In the genomic region with DNA sequence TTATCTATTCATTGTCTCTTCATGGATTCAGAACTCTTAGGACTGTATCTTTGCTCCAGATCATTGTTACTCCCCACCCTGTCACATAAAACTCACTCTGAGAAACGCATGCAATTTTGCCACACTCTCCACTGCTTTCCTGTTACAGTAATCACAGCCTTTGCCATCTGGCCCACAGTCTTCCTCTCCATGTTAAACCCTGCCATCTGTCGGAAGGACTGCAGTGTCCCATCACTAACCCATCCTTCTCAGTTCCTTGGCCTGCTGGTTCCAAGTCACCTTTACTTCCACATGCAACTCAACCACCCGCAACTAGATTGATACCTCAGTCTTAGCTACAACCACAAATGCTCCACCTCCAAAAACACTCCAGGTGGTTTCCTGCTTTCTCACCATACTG, we compare ENCODE assay signal across 18 cellular contexts.
"Had no signal": no experiment of that assay in that cellular context is flagged by ENCODE, and none has a peak within 500 bp of the region (broad histone marks: within the 10 kb centered on the region; RNA-seq: fewer than 3 reads in every experiment).

No MANE protein-coding gene starts in this region.

- H3K4me1 ChIP-seq: foreskin keratinocyte, right atrium auricular region, tibial artery, upper lobe of right lung, vagina had no signal

- H3K27me3 ChIP-seq: ovary, right atrium auricular region, tibial artery, upper lobe of right lung, vagina had no signal

- FAIRE-seq: colon, islet of Langerhans had no signal

- H3K4me2 ChIP-seq: smooth muscle cell had no signal

- H3K36me3 ChIP-seq: ovary, right atrium auricular region, tibial artery, upper lobe of right lung, vagina had no signal

- DNase-seq: effector memory CD8-positive, alpha-beta T cell; foreskin keratinocyte; head of caudate nucleus; hippocampal formation; kidney glomerular epithelial cell; natural killer cell; nucleus accumbens; ovary; stimulated activated CD4-positive, alpha-beta T cell treated with anti-CD3 and anti-CD28 coated beads, Interleukin-4, amount 100 ng/mL, for 1 hour; stimulated activated CD8-positive, alpha-beta memory T cell treated with anti-CD3 and anti-CD28 coated beads, Interleukin-4, amount 100 ng/mL, for 48 hours; tibial artery; upper lobe of right lung had no signal

- ATAC-seq: effector memory CD8-positive, alpha-beta T cell; foreskin keratinocyte; natural killer cell; stimulated activated effector memory CD8-positive, alpha-beta T cell treated with anti-CD3 and anti-CD28 coated beads, Interleukin-12 subunit alpha, Interleukin-12 subunit beta, amount 100 ng/mL, for 72 hours; upper lobe of right lung had no signal

- H3K4me3 ChIP-seq: ovary, right atrium auricular region, smooth muscle cell, tibial artery, upper lobe of right lung, vagina had no signal

- H3K9me3 ChIP-seq: ovary, right atrium auricular region, tibial artery, upper lobe of right lung, vagina had no signal

- H3K27ac ChIP-seq: foreskin keratinocyte, ovary, right atrium auricular region, tibial artery, upper lobe of right lung, vagina had no signal
